1 cellular context compared by ENCODE assay signal in the genomic region with DNA sequence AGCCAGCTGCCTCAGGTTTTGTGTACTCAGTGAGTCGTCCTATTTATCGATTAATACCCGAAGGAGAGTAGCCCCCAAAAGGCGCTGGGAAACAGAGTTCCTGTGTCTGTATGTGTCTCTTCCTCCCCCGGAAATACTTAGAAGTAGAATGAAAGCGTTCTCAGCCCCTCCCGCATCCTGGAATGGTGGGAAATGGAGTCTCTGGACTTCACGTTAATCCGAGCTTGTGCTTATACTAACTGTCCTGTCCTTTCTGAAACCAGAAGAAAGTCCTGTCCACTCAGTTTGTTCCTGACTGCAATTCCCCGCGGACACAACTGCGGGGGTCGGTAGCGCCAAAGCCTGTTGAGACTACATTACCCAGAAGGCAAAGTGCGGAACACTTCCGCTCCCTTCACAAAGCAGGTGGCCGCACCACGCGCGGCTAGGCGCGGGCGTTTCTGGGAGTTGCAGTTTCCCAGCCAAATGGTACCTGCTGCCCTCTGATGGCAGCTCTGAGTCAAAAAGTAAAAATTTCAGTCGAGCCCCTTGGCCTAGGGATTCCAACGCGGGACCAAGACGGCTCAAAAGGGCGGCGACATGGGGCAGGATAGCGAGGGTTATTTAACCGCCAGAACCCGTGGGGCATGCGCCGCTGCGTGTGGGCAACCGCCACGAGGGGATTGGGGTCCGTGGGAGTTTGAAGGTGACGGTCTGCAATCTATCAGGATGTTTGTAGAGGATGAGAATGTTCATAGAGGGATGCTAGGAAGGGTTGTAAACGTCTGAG.
TF ChIP-seq lines count a peak whose summit lies in the region.

No MANE protein-coding gene starts in this region.

TF ChIP-seq in K562, 482 proteins besides CTCF, POLR2A, EP300 and RAD21 (continued from another document and continues in another):
- TF ChIP-seq, protein P1, sequence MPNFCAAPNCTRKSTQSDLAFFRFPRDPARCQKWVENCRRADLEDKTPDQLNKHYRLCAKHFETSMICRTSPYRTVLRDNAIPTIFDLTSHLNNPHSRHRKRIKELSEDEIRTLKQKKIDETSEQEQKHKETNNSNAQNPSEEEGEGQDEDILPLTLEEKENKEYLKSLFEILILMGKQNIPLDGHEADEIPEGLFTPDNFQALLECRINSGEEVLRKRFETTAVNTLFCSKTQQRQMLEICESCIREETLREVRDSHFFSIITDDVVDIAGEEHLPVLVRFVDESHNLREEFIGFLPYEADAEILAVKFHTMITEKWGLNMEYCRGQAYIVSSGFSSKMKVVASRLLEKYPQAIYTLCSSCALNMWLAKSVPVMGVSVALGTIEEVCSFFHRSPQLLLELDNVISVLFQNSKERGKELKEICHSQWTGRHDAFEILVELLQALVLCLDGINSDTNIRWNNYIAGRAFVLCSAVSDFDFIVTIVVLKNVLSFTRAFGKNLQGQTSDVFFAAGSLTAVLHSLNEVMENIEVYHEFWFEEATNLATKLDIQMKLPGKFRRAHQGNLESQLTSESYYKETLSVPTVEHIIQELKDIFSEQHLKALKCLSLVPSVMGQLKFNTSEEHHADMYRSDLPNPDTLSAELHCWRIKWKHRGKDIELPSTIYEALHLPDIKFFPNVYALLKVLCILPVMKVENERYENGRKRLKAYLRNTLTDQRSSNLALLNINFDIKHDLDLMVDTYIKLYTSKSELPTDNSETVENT (CRISPR knock-in tag; IDR thresholded peaks at IDR 0.05): no peak
- peak; percentile 47; the same call in 1 of the 2 replicates for TF ChIP-seq MTA1 (IDR thresholded peaks at IDR 0.05; ENCODE audit: borderline replicate concordance)
- TF ChIP-seq TBP (optimal IDR thresholded peaks at IDR 0.05; ENCODE audit: low read depth, low read length): no peak
- no peak for TF ChIP-seq STAG1 (CRISPR knock-in tag; IDR thresholded peaks at IDR 0.05; ENCODE audit: borderline replicate concordance)
- TF ChIP-seq KDM5B (IDR thresholded peaks at IDR 0.05; ENCODE audit: insufficient replicate concordance, low read depth, low read length): no peak
- TF ChIP-seq ELF2 (CRISPR knock-in tag; IDR thresholded peaks at IDR 0.05): peak; percentile 93
- TF ChIP-seq RBFOX2 (IDR thresholded peaks at IDR 0.05; ENCODE audit: low read depth, low read length): no peak
- TF ChIP-seq ZNF134 (CRISPR knock-in tag; conservative IDR thresholded peaks at IDR 0.05): peak; percentile 55
- TF ChIP-seq NFRKB (IDR thresholded peaks at IDR 0.05; ENCODE audit: low read depth): no peak
- TF ChIP-seq TFAM (CRISPR knock-in tag; conservative IDR thresholded peaks at IDR 0.05): no peak
- TF ChIP-seq SMARCB1 (IDR thresholded peaks at IDR 0.05; ENCODE audit: insufficient read length, low read depth): no peak
- TF ChIP-seq, protein P2, sequence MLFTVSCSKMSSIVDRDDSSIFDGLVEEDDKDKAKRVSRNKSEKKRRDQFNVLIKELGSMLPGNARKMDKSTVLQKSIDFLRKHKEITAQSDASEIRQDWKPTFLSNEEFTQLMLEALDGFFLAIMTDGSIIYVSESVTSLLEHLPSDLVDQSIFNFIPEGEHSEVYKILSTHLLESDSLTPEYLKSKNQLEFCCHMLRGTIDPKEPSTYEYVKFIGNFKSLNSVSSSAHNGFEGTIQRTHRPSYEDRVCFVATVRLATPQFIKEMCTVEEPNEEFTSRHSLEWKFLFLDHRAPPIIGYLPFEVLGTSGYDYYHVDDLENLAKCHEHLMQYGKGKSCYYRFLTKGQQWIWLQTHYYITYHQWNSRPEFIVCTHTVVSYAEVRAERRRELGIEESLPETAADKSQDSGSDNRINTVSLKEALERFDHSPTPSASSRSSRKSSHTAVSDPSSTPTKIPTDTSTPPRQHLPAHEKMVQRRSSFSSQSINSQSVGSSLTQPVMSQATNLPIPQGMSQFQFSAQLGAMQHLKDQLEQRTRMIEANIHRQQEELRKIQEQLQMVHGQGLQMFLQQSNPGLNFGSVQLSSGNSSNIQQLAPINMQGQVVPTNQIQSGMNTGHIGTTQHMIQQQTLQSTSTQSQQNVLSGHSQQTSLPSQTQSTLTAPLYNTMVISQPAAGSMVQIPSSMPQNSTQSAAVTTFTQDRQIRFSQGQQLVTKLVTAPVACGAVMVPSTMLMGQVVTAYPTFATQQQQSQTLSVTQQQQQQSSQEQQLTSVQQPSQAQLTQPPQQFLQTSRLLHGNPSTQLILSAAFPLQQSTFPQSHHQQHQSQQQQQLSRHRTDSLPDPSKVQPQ (CRISPR knock-in tag; IDR thresholded peaks at IDR 0.05; ENCODE audit: borderline replicate concordance): no peak
- TF ChIP-seq, protein P3, sequence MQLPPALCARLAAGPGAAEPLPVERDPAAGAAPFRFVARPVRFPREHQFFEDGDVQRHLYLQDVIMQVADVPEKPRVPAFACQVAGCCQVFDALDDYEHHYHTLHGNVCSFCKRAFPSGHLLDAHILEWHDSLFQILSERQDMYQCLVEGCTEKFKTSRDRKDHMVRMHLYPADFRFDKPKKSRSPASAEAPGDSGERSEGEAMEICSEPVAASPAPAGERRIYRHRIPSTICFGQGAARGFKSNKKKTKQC (CRISPR knock-in tag; IDR thresholded peaks at IDR 0.05): no peak
- TF ChIP-seq GTF2A2 (tag; IDR thresholded peaks at IDR 0.05): no peak
- TF ChIP-seq, protein P4, sequence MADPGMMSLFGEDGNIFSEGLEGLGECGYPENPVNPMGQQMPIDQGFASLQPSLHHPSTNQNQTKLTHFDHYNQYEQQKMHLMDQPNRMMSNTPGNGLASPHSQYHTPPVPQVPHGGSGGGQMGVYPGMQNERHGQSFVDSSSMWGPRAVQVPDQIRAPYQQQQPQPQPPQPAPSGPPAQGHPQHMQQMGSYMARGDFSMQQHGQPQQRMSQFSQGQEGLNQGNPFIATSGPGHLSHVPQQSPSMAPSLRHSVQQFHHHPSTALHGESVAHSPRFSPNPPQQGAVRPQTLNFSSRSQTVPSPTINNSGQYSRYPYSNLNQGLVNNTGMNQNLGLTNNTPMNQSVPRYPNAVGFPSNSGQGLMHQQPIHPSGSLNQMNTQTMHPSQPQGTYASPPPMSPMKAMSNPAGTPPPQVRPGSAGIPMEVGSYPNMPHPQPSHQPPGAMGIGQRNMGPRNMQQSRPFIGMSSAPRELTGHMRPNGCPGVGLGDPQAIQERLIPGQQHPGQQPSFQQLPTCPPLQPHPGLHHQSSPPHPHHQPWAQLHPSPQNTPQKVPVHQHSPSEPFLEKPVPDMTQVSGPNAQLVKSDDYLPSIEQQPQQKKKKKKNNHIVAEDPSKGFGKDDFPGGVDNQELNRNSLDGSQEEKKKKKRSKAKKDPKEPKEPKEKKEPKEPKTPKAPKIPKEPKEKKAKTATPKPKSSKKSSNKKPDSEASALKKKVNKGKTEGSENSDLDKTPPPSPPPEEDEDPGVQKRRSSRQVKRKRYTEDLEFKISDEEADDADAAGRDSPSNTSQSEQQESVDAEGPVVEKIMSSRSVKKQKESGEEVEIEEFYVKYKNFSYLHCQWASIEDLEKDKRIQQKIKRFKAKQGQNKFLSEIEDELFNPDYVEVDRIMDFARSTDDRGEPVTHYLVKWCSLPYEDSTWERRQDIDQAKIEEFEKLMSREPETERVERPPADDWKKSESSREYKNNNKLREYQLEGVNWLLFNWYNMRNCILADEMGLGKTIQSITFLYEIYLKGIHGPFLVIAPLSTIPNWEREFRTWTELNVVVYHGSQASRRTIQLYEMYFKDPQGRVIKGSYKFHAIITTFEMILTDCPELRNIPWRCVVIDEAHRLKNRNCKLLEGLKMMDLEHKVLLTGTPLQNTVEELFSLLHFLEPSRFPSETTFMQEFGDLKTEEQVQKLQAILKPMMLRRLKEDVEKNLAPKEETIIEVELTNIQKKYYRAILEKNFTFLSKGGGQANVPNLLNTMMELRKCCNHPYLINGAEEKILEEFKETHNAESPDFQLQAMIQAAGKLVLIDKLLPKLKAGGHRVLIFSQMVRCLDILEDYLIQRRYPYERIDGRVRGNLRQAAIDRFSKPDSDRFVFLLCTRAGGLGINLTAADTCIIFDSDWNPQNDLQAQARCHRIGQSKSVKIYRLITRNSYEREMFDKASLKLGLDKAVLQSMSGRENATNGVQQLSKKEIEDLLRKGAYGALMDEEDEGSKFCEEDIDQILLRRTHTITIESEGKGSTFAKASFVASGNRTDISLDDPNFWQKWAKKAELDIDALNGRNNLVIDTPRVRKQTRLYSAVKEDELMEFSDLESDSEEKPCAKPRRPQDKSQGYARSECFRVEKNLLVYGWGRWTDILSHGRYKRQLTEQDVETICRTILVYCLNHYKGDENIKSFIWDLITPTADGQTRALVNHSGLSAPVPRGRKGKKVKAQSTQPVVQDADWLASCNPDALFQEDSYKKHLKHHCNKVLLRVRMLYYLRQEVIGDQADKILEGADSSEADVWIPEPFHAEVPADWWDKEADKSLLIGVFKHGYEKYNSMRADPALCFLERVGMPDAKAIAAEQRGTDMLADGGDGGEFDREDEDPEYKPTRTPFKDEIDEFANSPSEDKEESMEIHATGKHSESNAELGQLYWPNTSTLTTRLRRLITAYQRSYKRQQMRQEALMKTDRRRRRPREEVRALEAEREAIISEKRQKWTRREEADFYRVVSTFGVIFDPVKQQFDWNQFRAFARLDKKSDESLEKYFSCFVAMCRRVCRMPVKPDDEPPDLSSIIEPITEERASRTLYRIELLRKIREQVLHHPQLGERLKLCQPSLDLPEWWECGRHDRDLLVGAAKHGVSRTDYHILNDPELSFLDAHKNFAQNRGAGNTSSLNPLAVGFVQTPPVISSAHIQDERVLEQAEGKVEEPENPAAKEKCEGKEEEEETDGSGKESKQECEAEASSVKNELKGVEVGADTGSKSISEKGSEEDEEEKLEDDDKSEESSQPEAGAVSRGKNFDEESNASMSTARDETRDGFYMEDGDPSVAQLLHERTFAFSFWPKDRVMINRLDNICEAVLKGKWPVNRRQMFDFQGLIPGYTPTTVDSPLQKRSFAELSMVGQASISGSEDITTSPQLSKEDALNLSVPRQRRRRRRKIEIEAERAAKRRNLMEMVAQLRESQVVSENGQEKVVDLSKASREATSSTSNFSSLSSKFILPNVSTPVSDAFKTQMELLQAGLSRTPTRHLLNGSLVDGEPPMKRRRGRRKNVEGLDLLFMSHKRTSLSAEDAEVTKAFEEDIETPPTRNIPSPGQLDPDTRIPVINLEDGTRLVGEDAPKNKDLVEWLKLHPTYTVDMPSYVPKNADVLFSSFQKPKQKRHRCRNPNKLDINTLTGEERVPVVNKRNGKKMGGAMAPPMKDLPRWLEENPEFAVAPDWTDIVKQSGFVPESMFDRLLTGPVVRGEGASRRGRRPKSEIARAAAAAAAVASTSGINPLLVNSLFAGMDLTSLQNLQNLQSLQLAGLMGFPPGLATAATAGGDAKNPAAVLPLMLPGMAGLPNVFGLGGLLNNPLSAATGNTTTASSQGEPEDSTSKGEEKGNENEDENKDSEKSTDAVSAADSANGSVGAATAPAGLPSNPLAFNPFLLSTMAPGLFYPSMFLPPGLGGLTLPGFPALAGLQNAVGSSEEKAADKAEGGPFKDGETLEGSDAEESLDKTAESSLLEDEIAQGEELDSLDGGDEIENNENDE (IDR thresholded peaks at IDR 0.05; ENCODE audit: low read depth, low read length): no peak
- TF ChIP-seq, protein P5, sequence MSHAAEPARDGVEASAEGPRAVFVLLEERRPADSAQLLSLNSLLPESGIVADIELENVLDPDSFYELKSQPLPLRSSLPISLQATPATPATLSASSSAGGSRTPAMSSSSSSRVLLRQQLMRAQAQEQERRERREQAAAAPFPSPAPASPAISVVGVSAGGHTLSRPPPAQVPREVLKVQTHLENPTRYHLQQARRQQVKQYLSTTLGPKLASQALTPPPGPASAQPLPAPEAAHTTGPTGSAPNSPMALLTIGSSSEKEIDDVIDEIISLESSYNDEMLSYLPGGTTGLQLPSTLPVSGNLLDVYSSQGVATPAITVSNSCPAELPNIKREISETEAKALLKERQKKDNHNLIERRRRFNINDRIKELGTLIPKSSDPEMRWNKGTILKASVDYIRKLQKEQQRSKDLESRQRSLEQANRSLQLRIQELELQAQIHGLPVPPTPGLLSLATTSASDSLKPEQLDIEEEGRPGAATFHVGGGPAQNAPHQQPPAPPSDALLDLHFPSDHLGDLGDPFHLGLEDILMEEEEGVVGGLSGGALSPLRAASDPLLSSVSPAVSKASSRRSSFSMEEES (CRISPR knock-in tag; IDR thresholded peaks at IDR 0.05): peak; percentile 22
- peak in 1 of 2 experiments; percentile 81; a peak in 1 of 4 replicates for TF ChIP-seq ARNT (IDR thresholded peaks at IDR 0.05)
- TF ChIP-seq, protein P6, sequence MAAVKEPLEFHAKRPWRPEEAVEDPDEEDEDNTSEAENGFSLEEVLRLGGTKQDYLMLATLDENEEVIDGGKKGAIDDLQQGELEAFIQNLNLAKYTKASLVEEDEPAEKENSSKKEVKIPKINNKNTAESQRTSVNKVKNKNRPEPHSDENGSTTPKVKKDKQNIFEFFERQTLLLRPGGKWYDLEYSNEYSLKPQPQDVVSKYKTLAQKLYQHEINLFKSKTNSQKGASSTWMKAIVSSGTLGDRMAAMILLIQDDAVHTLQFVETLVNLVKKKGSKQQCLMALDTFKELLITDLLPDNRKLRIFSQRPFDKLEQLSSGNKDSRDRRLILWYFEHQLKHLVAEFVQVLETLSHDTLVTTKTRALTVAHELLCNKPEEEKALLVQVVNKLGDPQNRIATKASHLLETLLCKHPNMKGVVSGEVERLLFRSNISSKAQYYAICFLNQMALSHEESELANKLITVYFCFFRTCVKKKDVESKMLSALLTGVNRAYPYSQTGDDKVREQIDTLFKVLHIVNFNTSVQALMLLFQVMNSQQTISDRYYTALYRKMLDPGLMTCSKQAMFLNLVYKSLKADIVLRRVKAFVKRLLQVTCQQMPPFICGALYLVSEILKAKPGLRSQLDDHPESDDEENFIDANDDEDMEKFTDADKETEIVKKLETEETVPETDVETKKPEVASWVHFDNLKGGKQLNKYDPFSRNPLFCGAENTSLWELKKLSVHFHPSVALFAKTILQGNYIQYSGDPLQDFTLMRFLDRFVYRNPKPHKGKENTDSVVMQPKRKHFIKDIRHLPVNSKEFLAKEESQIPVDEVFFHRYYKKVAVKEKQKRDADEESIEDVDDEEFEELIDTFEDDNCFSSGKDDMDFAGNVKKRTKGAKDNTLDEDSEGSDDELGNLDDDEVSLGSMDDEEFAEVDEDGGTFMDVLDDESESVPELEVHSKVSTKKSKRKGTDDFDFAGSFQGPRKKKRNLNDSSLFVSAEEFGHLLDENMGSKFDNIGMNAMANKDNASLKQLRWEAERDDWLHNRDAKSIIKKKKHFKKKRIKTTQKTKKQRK (IDR thresholded peaks at IDR 0.05; ENCODE audit: borderline replicate concordance, low read depth, low read length): no peak
- TF ChIP-seq NRF1 (conservative IDR thresholded peaks at IDR 0.05 in 1 of 2, IDR thresholded peaks at IDR 0.05 in 1 of 2): peak; percentile 76 to 80
- TF ChIP-seq ZNF217 (CRISPR knock-in tag; IDR thresholded peaks at IDR 0.05): no peak
- TF ChIP-seq, protein P7, sequence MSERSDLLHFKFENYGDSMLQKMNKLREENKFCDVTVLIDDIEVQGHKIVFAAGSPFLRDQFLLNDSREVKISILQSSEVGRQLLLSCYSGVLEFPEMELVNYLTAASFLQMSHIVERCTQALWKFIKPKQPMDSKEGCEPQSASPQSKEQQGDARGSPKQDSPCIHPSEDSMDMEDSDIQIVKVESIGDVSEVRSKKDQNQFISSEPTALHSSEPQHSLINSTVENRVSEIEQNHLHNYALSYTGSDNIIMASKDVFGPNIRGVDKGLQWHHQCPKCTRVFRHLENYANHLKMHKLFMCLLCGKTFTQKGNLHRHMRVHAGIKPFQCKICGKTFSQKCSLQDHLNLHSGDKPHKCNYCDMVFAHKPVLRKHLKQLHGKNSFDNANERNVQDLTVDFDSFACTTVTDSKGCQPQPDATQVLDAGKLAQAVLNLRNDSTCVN (CRISPR knock-in tag; IDR thresholded peaks at IDR 0.05): 0 out of 2 replicates have a peak, but pooled peaks have one; percentile 36
- TF ChIP-seq SMAD4 (CRISPR knock-in tag; conservative IDR thresholded peaks at IDR 0.05): no peak
- 0 out of 2 replicates have a peak, but pooled peaks have one; percentile 46 for TF ChIP-seq ZNF695 (CRISPR knock-in tag; IDR thresholded peaks at IDR 0.05)
- TF ChIP-seq KLF16 (IDR thresholded peaks at IDR 0.05): peak; percentile 45
- TF ChIP-seq NR2C1 (IDR thresholded peaks at IDR 0.05): peak; percentile 96
- peak; percentile 97 for TF ChIP-seq NR2C1 (tag; IDR thresholded peaks at IDR 0.05)
- peak; percentile 76 for TF ChIP-seq EGR1 (conservative IDR thresholded peaks at IDR 0.05)
- peak; percentile 84 for TF ChIP-seq L3MBTL2 (IDR thresholded peaks at IDR 0.05)
- TF ChIP-seq RB1 (IDR thresholded peaks at IDR 0.05; ENCODE audit: low read depth): peak; percentile 87
- TF ChIP-seq PML (IDR thresholded peaks at IDR 0.05; ENCODE audit: low read length): peak; percentile 65; the same call in 1 of the 2 replicates
- TF ChIP-seq HMG20B (CRISPR knock-in tag; IDR thresholded peaks at IDR 0.05): no peak
